In the genomic region with DNA sequence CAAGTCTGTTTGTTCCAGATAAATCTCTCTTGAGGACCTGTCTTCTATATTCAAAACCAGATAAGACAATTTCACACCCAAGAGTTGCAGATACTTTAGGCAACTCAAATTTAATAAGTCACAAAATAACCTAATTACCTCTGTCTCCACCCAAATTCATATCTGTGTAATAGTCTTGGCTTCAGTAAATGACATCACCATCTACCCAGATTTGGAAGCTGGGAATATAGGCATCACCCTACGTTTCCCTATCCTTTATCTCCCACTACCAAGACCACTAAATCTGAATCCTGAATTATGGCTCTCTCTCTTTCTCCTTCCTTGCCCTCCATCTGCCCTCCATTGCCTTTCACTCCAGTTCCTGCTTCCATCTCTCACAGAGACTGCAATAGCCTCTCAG, we compare ENCODE assay signal across 2 cellular contexts.
TF ChIP-seq lines count a peak whose summit lies in the region.

No MANE protein-coding gene starts in this region.

TF ChIP-seq in HepG2, 621 proteins besides CTCF, POLR2A, EP300 and RAD21:
- TF ChIP-seq, protein P1, sequence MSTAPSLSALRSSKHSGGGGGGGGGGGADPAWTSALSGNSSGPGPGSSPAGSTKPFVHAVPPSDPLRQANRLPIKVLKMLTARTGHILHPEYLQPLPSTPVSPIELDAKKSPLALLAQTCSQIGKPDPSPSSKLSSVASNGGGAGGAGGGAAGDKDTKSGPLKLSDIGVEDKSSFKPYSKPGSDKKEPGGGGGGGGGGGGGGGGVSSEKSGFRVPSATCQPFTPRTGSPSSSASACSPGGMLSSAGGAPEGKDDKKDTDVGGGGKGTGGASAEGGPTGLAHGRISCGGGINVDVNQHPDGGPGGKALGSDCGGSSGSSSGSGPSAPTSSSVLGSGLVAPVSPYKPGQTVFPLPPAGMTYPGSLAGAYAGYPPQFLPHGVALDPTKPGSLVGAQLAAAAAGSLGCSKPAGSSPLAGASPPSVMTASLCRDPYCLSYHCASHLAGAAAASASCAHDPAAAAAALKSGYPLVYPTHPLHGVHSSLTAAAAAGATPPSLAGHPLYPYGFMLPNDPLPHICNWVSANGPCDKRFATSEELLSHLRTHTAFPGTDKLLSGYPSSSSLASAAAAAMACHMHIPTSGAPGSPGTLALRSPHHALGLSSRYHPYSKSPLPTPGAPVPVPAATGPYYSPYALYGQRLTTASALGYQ (CRISPR knock-in tag; IDR thresholded peaks at IDR 0.05), result no peak
- TF ChIP-seq ATF7 (IDR thresholded peaks at IDR 0.05) (peak; percentile 59; the same call in 1 of the 2 replicates), ATF7 (CRISPR knock-in tag; IDR thresholded peaks at IDR 0.05) (no peak), ZNF224 (CRISPR knock-in tag; IDR thresholded peaks at IDR 0.05) (no peak)

TF ChIP-seq in H1, 55 proteins besides CTCF, POLR2A, EP300 and RAD21 (continued from another document):
- TF ChIP-seq, protein P2, sequence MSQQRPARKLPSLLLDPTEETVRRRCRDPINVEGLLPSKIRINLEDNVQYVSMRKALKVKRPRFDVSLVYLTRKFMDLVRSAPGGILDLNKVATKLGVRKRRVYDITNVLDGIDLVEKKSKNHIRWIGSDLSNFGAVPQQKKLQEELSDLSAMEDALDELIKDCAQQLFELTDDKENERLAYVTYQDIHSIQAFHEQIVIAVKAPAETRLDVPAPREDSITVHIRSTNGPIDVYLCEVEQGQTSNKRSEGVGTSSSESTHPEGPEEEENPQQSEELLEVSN (IDR thresholded peaks at IDR 0.05), result no peak
- TF ChIP-seq SP4 (IDR thresholded peaks at IDR 0.05; ENCODE audit: low read length) (no peak), JUN (IDR thresholded peaks at IDR 0.05; ENCODE audit: low read depth, low read length) (no peak), BACH1 (IDR thresholded peaks at IDR 0.05; ENCODE audit: low read length) (no peak), EGR1 (IDR thresholded peaks at IDR 0.05; ENCODE audit: borderline replicate concordance, low read depth, low read length) (no peak), SUZ12 (IDR thresholded peaks at IDR 0.05; ENCODE audit: low read length) (no peak), RXRA (IDR thresholded peaks at IDR 0.05; ENCODE audit: insufficient read depth, low read depth, low read length) (no peak)
- TF ChIP-seq, protein P3, sequence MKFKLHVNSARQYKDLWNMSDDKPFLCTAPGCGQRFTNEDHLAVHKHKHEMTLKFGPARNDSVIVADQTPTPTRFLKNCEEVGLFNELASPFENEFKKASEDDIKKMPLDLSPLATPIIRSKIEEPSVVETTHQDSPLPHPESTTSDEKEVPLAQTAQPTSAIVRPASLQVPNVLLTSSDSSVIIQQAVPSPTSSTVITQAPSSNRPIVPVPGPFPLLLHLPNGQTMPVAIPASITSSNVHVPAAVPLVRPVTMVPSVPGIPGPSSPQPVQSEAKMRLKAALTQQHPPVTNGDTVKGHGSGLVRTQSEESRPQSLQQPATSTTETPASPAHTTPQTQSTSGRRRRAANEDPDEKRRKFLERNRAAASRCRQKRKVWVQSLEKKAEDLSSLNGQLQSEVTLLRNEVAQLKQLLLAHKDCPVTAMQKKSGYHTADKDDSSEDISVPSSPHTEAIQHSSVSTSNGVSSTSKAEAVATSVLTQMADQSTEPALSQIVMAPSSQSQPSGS (IDR thresholded peaks at IDR 0.05; ENCODE audit: low read length), result no peak
